Comparison of ENCODE assay signal across 8 cellular contexts in genomic region chr20:35954907-35955251, GRCh38. TPM values are rescaled to one million over a fixed set of nuclear protein-coding genes. Genes with fewer than 3 reads are reported as not detected.
DNase-seq lines count a peak whose midpoint lies in the region; ATAC-seq and TF ChIP-seq lines count a peak whose summit lies in the region.

No MANE protein-coding gene starts in this region.

- H3K4me1 ChIP-seq in CD4-positive, alpha-beta memory T cell (ENCODE audit: insufficient read depth, low read length) = peaks cover 25% of the 10 kb centered on the region
- H3K4me1 ChIP-seq in GM23338 (ENCODE audit: insufficient read depth) (peaks cover 14% of the 10 kb centered on the region; the same call in 1 of the 2 replicates), muscle layer of colon (ENCODE audit: insufficient read depth, low read length) (peaks cover 19% of the 10 kb centered on the region)

- H3K27me3 ChIP-seq in CD4-positive, alpha-beta memory T cell (ENCODE audit: insufficient read depth, low read length) = no peaks in the 10 kb centered on the region
- H3K27me3 ChIP-seq in GM23338 (ENCODE audit: insufficient read depth) (no peaks in the 10 kb centered on the region), muscle layer of colon (ENCODE audit: control insufficient read depth in 1 of 2, insufficient read depth in 2 of 2, low read length in 2 of 2) (no peaks in the 10 kb centered on the region)

- no peaks in the 10 kb centered on the region for H3K9me2 ChIP-seq in GM23338 (ENCODE audit: insufficient read depth)

- H3K4me1 Mint-ChIP-seq in CD4-positive, alpha-beta memory T cell = peaks cover 6 to 35% (median 14%) of the 10 kb centered on the region in 4 donors
- H3K4me1 Mint-ChIP-seq in GM23338 = peaks cover 10% of the 10 kb centered on the region; the same call in 2 of the 3 replicates
- H3K4me1 Mint-ChIP-seq in effector memory CD8-positive, alpha-beta T cell (ENCODE audit: low read depth in 2 of 2) = peaks cover 11 to 18% of the 10 kb centered on the region in 2 donors

- POLR2A ChIA-PET in CD4-positive, alpha-beta memory T cell (lab: Charles Lee; ENCODE audit: partially characterized antibody) = interaction anchor here (0.8 to 3.8 kb wide), 33 partner anchors 7 to 1842 kb away, joined by 3 to 82 read pairs (median 5); partner anchors contain the start of genes AAR2, AHCY, CEP250 and CNBD2

- intact Hi-C loops in CD4-positive, alpha-beta memory T cell (cut with micrococcal nuclease) = loop anchor here (1.0 to 10.0 kb wide), 11 partner anchors 95 to 1142 kb away; partner anchors contain the start of genes CEP250, CPNE1, NCOA6 and PHF20

- peak overlapping the region; percentile 99 to 100 (median 99) for H3K27ac Mint-ChIP-seq in CD4-positive, alpha-beta memory T cell
- peak overlapping the region; percentile 99 for H3K27ac Mint-ChIP-seq in GM23338
- peak overlapping the region; percentile 99 to 100 for H3K27ac Mint-ChIP-seq in effector memory CD8-positive, alpha-beta T cell

- TF ChIP-seq CTCF in GM23338 (conservative IDR thresholded peaks at IDR 0.05; ENCODE audit: low read depth in 2 of 2) = no peak

- no peaks in the 10 kb centered on the region for H3K36me3 ChIP-seq in CD4-positive, alpha-beta memory T cell (ENCODE audit: insufficient read depth, low read length)
- no peaks in the 10 kb centered on the region for H3K36me3 ChIP-seq in GM23338 (ENCODE audit: insufficient read depth)
- H3K36me3 ChIP-seq in muscle layer of colon (ENCODE audit: insufficient read depth, low read length) = no peaks in the 10 kb centered on the region

- H3F3A ChIP-seq in GM23338 (replicated peaks; ENCODE audit: low read depth) = peaks cover 28% of the 10 kb centered on the region

- peak overlapping the region; percentile 99 to 100 (median 99) for H3K4me3 Mint-ChIP-seq in CD4-positive, alpha-beta memory T cell
- H3K4me3 Mint-ChIP-seq in GM23338 = peak overlapping the region; percentile 98
- peak overlapping the region; percentile 97 to 99 for H3K4me3 Mint-ChIP-seq in effector memory CD8-positive, alpha-beta T cell

- peaks cover 19% of the 10 kb centered on the region for H3K79me2 ChIP-seq in GM23338 (replicated peaks; ENCODE audit: insufficient read depth)

- peak overlapping the region; percentile 88 for H3K4me2 ChIP-seq in GM23338

- H3K36me3 Mint-ChIP-seq in CD4-positive, alpha-beta memory T cell = peaks cover 0 to 21% of the 10 kb centered on the region in 2 donors
- H3K36me3 Mint-ChIP-seq in GM23338 (ENCODE audit: low read depth) = peaks cover 8% of the 10 kb centered on the region; the same call in 2 of the 3 replicates
- peaks cover 15% of the 10 kb centered on the region for H3K36me3 Mint-ChIP-seq in effector memory CD8-positive, alpha-beta T cell (ENCODE audit: insufficient read depth)

- no peaks in the 10 kb centered on the region for H3K9me3 ChIP-seq in CD4-positive, alpha-beta memory T cell (ENCODE audit: control insufficient read depth in 1 of 2, low read length in 2 of 2)
- H3K9me3 ChIP-seq in muscle layer of colon (ENCODE audit: low read length) = no peaks in the 10 kb centered on the region

- H3K9me3 Mint-ChIP-seq in CD4-positive, alpha-beta memory T cell = peaks cover 0 to 4% (median 0%) of the 10 kb centered on the region in 8 donors
- H3K9me3 Mint-ChIP-seq in GM23338 = no peaks in the 10 kb centered on the region; the same call in 2 of the 3 replicates
- H3K9me3 Mint-ChIP-seq in effector memory CD8-positive, alpha-beta T cell = no peaks in the 10 kb centered on the region

- H3K27ac ChIP-seq in CD4-positive, alpha-beta memory T cell (ENCODE audit: low read depth, low read length) = peak overlapping the region; percentile 96
- peak overlapping the region; percentile 89 for H3K27ac ChIP-seq in GM23338 (ENCODE audit: low read depth)
- peak overlapping the region; percentile 94 for H3K27ac ChIP-seq in muscle layer of colon (ENCODE audit: low read depth, low read length)

- peak; percentile 54 to 73 (median 67) for DNase-seq in CD4-positive, alpha-beta memory T cell
- no peak for DNase-seq in GM23338 (ENCODE audit: low spot score)
- DNase-seq in effector memory CD8-positive, alpha-beta T cell = peak; percentile 49 to 67 (median 56)

- peak overlapping the region; percentile 97 for H2AFZ ChIP-seq in GM23338

- H3K4me3 ChIP-seq in CD4-positive, alpha-beta memory T cell (ENCODE audit: low read length in 2 of 2) = peak overlapping the region; percentile 26 to 96
- H3K4me3 ChIP-seq in GM23338 = peak overlapping the region; percentile 75
- peak overlapping the region; percentile 93 to 95 for H3K4me3 ChIP-seq in muscle layer of colon (ENCODE audit: low read depth in 1 of 2, low read length in 2 of 2)

- H3K27me3 Mint-ChIP-seq in CD4-positive, alpha-beta memory T cell = no peaks in the 10 kb centered on the region
- H3K27me3 Mint-ChIP-seq in GM23338 (ENCODE audit: insufficient read depth, low read depth, poor library complexity) = peaks cover 15% of the 10 kb centered on the region
- H3K27me3 Mint-ChIP-seq in effector memory CD8-positive, alpha-beta T cell = no peaks in the 10 kb centered on the region

- ATAC-seq in GM23338 (no peak), SK-N-SH treated with all-trans-retinoic acid at 6 μM for 48 hours (peak; percentile 32), HG03565 (IDR thresholded peaks at IDR 0.05; ENCODE audit: unreplicated experiment) (no peak), GM19023 (IDR thresholded peaks at IDR 0.05; ENCODE audit: unreplicated experiment) (no peak), HG02623 (IDR thresholded peaks at IDR 0.05; ENCODE audit: unreplicated experiment) (no peak)
- ATAC-seq in effector memory CD8-positive, alpha-beta T cell (replicated peaks) = peak; percentile 29

- peaks cover 16% of the 10 kb centered on the region for H4K20me1 ChIP-seq in GM23338 (replicated peaks; ENCODE audit: insufficient read depth)

- CTCF ChIA-PET in CD4-positive, alpha-beta memory T cell (lab: Charles Lee; ENCODE audit: partially characterized antibody) = interaction anchor here (0.9 to 3.4 kb wide), 32 partner anchors 7 to 1591 kb away, joined by 3 to 19 read pairs (median 5); partner anchors contain the start of genes CEP250, CNBD2, CPNE1 and NDRG3

- peak overlapping the region; percentile 90 for H3K9ac ChIP-seq in muscle layer of colon (ENCODE audit: low read length)

TF ChIP-seq in GM23338, 12 proteins besides CTCF, POLR2A, EP300 and RAD21 (continues in another document):
- TF ChIP-seq JUNB (IDR thresholded peaks at IDR 0.05; ENCODE audit: unreplicated experiment) = no peak
- no peak for TF ChIP-seq CREB1 (CRISPR knock-in tag; IDR thresholded peaks at IDR 0.05; ENCODE audit: low read depth)
- TF ChIP-seq EZH2phosphoT487 (IDR thresholded peaks at IDR 0.05; ENCODE audit: unreplicated experiment) = no peak

TF ChIP-seq in SK-N-SH treated with all-trans-retinoic acid at 6 μM for 48 hours, 23 proteins besides CTCF, POLR2A, EP300 and RAD21 (continues in another document):
- TF ChIP-seq ZC3H10 (CRISPR knock-in tag; IDR thresholded peaks at IDR 0.05) (no peak), ZFP3 (CRISPR knock-in tag; IDR thresholded peaks at IDR 0.05) (no peak), ZNF8 (CRISPR knock-in tag; IDR thresholded peaks at IDR 0.05) (no peak), PPARA (CRISPR knock-in tag; IDR thresholded peaks at IDR 0.05; ENCODE audit: borderline replicate concordance) (no peak), ARNTL (CRISPR knock-in tag; IDR thresholded peaks at IDR 0.05; ENCODE audit: borderline replicate concordance, low read depth) (no peak)
- TF ChIP-seq, protein P1, sequence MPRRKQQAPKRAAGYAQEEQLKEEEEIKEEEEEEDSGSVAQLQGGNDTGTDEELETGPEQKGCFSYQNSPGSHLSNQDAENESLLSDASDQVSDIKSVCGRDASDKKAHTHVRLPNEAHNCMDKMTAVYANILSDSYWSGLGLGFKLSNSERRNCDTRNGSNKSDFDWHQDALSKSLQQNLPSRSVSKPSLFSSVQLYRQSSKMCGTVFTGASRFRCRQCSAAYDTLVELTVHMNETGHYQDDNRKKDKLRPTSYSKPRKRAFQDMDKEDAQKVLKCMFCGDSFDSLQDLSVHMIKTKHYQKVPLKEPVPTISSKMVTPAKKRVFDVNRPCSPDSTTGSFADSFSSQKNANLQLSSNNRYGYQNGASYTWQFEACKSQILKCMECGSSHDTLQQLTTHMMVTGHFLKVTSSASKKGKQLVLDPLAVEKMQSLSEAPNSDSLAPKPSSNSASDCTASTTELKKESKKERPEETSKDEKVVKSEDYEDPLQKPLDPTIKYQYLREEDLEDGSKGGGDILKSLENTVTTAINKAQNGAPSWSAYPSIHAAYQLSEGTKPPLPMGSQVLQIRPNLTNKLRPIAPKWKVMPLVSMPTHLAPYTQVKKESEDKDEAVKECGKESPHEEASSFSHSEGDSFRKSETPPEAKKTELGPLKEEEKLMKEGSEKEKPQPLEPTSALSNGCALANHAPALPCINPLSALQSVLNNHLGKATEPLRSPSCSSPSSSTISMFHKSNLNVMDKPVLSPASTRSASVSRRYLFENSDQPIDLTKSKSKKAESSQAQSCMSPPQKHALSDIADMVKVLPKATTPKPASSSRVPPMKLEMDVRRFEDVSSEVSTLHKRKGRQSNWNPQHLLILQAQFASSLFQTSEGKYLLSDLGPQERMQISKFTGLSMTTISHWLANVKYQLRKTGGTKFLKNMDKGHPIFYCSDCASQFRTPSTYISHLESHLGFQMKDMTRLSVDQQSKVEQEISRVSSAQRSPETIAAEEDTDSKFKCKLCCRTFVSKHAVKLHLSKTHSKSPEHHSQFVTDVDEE (CRISPR knock-in tag; IDR thresholded peaks at IDR 0.05) = no peak
- TF ChIP-seq, protein P2, sequence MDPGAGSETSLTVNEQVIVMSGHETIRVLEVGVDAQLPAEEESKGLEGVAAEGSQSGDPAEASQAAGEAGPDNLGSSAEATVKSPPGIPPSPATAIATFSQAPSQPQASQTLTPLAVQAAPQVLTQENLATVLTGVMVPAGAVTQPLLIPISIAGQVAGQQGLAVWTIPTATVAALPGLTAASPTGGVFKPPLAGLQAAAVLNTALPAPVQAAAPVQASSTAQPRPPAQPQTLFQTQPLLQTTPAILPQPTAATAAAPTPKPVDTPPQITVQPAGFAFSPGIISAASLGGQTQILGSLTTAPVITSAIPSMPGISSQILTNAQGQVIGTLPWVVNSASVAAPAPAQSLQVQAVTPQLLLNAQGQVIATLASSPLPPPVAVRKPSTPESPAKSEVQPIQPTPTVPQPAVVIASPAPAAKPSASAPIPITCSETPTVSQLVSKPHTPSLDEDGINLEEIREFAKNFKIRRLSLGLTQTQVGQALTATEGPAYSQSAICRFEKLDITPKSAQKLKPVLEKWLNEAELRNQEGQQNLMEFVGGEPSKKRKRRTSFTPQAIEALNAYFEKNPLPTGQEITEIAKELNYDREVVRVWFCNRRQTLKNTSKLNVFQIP (CRISPR knock-in tag; IDR thresholded peaks at IDR 0.05; ENCODE audit: borderline replicate concordance, low read depth) = no peak

RNA-seq across cellular contexts. Expression of gene SCAND1, which starts 0.6 kb away (rescaled TPM):
- 10 to 100 TPM; 45.1 to 53.8 TPM for total RNA-seq in CD4-positive, alpha-beta memory T cell
- 100 to 1,000 TPM; 124 to 185 TPM for polyA plus RNA-seq in CD4-positive, alpha-beta memory T cell
- total RNA-seq in GM23338 (2014; rRNA removed; shearing (Covaris generic)) = 114 and 118 TPM in 2 replicates
- polyA plus RNA-seq in GM23338 (2016; fragmentation: Nextera tagmentation; extraction: Ambion mirVana) = 245 and 256 TPM in 2 replicates

RNA-seq across cellular contexts. Expression of gene CNBD2, which starts 13.5 kb away (rescaled TPM):
- total RNA-seq in CD4-positive, alpha-beta memory T cell = 1 to 10 TPM; 7.8 to 8.2 TPM
- 1 to 10 TPM; 6.7 to 7.2 TPM for polyA plus RNA-seq in CD4-positive, alpha-beta memory T cell
- 2.7 TPM in 1 of 2 replicates, not detected in the other for total RNA-seq in GM23338 (2014; rRNA removed; shearing (Covaris generic))
- polyA plus RNA-seq in GM23338 (2016; fragmentation: Nextera tagmentation; extraction: Ambion mirVana) = not detected in 2 replicates

Comparison
In these comparisons a context has a peak if more than half of its experiments do, and no peak if none do; other contexts are left out.
1. ATAC-seq: peak in SK-N-SH treated with all-trans-retinoic acid at 6 μM for 48 hours (single experiment) and effector memory CD8-positive, alpha-beta T cell (single experiment); none in GM23338 (single experiment), HG03565 (single experiment), GM19023 (single experiment) and HG02623 (single experiment).
2. Peak in every context shown above with its lines, with median percentiles within 50 percentile points of each other: H3K27ac ChIP-seq, H3K4me3 ChIP-seq, H3K27ac Mint-ChIP-seq and H3K4me3 Mint-ChIP-seq.